22 cellular contexts compared by ENCODE assay signal in the genomic region with DNA sequence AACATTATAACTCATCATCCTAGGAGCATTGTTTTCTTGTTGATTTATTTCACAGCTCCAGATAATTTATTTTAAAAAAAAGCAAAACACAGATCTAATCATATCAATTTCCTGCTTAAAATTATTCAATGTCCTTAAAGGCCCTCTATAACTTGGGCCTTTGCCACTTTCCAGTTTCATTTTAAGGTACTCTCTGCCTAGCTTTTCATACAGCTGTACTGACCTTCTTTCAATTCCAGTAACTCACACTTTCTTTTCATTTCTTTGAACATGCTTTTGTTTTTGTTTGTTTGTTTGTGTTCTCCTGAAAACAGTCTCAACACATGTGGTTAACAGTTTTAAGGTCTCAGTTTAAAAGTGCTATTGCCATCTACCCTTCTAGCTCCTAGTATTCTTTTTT.
A peak's percentile ranks its signal among the peaks of the same experiment; 100 is the strongest.
DNase-seq lines count a peak whose midpoint lies in the region; ATAC-seq and TF ChIP-seq lines count a peak whose summit lies in the region.
"Had no signal": no experiment of that assay in that cellular context is flagged by ENCODE, and none has a peak within 500 bp of the region (broad histone marks: within the 10 kb centered on the region; RNA-seq: fewer than 3 reads in every experiment).

No MANE protein-coding gene starts in this region.

- no peak overlapping the region for H3K4me3 Mint-ChIP-seq in GM23338
- H3K4me3 Mint-ChIP-seq: CD4-positive, CD25-positive, alpha-beta regulatory T cell had no signal

- no peaks in the 10 kb centered on the region for H3K36me3 Mint-ChIP-seq in GM23338 (ENCODE audit: low read depth)
- H3K36me3 Mint-ChIP-seq: CD4-positive, CD25-positive, alpha-beta regulatory T cell had no signal

- no peaks in the 10 kb centered on the region for H3K9me3 Mint-ChIP-seq in GM23338

- H3K36me3 ChIP-seq in ACC112 (ENCODE audit: insufficient read depth, low read length) (no peaks in the 10 kb centered on the region), GM23338 (ENCODE audit: insufficient read depth) (no peaks in the 10 kb centered on the region), H7 (replicated peaks; ENCODE audit: control insufficient read depth, insufficient read depth, low read length) (no peaks in the 10 kb centered on the region)
- H3K36me3 ChIP-seq: BLaER1 had no signal

- no peak for ATAC-seq in GM23338
- ATAC-seq: K562, Panc1 had no signal

- no peak overlapping the region for H3K4me2 ChIP-seq in GM23338
- H3K4me2 ChIP-seq: BLaER1 had no signal

- H2AFZ ChIP-seq in ACC112 (ENCODE audit: low read length, unreplicated experiment) (peak overlapping the region; percentile 53), GM23338 (no peak overlapping the region)

- H3K27me3 ChIP-seq in ACC112 (ENCODE audit: insufficient read depth, low read length): no peaks in the 10 kb centered on the region
- no peaks in the 10 kb centered on the region for H3K27me3 ChIP-seq in GM23338 (ENCODE audit: insufficient read depth)
- no peaks in the 10 kb centered on the region for H3K27me3 ChIP-seq in H7 (ENCODE audit: control insufficient read depth, insufficient read depth, low read length)
- H3K27me3 ChIP-seq: BLaER1 had no signal

- H3F3A ChIP-seq in GM23338 (replicated peaks; ENCODE audit: low read depth): no peaks in the 10 kb centered on the region

- H4K20me1 ChIP-seq in GM23338 (replicated peaks; ENCODE audit: insufficient read depth): no peaks in the 10 kb centered on the region
- H4K20me1 ChIP-seq: BLaER1 had no signal

- peak overlapping the region; percentile 14 for H3K27ac Mint-ChIP-seq in GM23338
- H3K27ac Mint-ChIP-seq: CD4-positive, CD25-positive, alpha-beta regulatory T cell had no signal

- H3K27ac ChIP-seq in ACC112 (ENCODE audit: low read depth, low read length) (no peak overlapping the region), GM23338 (ENCODE audit: low read depth) (no peak overlapping the region), angular gyrus (ENCODE audit: low read depth, low read length) (peak overlapping the region; percentile 82)
- H3K27ac ChIP-seq: BLaER1, RWPE1 had no signal

- POLR2A ChIA-PET in GM10248 (lab: Yijun Ruan, JAX): no interaction called here

- no peaks in the 10 kb centered on the region for H3K4me1 ChIP-seq in ACC112 (ENCODE audit: control insufficient read depth, insufficient read depth, low read length, unreplicated experiment)
- no peaks in the 10 kb centered on the region for H3K4me1 ChIP-seq in GM23338 (ENCODE audit: insufficient read depth)
- H3K4me1 ChIP-seq: BLaER1 had no signal

- H3K9me2 ChIP-seq in GM23338 (ENCODE audit: insufficient read depth): no peaks in the 10 kb centered on the region

- CTCF ChIA-PET in GM10248 (lab: Yijun Ruan, JAX): no interaction called here

- H3K27me3 Mint-ChIP-seq in GM23338 (ENCODE audit: insufficient read depth, low read depth, poor library complexity): no peaks in the 10 kb centered on the region
- H3K27me3 Mint-ChIP-seq: CD4-positive, CD25-positive, alpha-beta regulatory T cell had no signal

- no peak for DNase-seq in GM23338 (ENCODE audit: low spot score)
- DNase-seq in midbrain (lab: John Stamatoyannopoulos, UW): peak; percentile 14
- DNase-seq in GM10248 (ENCODE audit: extremely low spot score): no peak
- DNase-seq in stimulated activated CD4-positive, alpha-beta T cell treated with anti-CD3 and anti-CD28 coated beads, Interleukin-4, amount 100 ng/mL, for 4 hours: no peak
- DNase-seq in SIG-M5 (lab: John Stamatoyannopoulos, UW): no peak
- DNase-seq in H7: no peak
- DNase-seq: 8988T; CD4-positive, CD25-positive, alpha-beta regulatory T cell; DMS53; NCI-H1105 treated with DMSO at 0.1 percent for 48 hours; NCI-H146; NCI-H1930; NCI-H2107; NCI-H524 treated with DMSO at 0.1 percent for 48 hours; NCI-H774; SHP77 had no signal

- H3K4me1 Mint-ChIP-seq in GM23338: no peaks in the 10 kb centered on the region
- H3K4me1 Mint-ChIP-seq: CD4-positive, CD25-positive, alpha-beta regulatory T cell had no signal

- H3K79me2 ChIP-seq in ACC112 (ENCODE audit: control insufficient read depth, insufficient read depth, low read length, unreplicated experiment): no peaks in the 10 kb centered on the region
- no peaks in the 10 kb centered on the region for H3K79me2 ChIP-seq in GM23338 (replicated peaks; ENCODE audit: insufficient read depth)

- H3K4me3 ChIP-seq in ACC112 (ENCODE audit: low read depth, low read length): no peak overlapping the region
- no peak overlapping the region for H3K4me3 ChIP-seq in GM23338
- H3K4me3 ChIP-seq in H7 (ENCODE audit: insufficient read depth, low read depth, low read length): no peak overlapping the region
- H3K4me3 ChIP-seq: BLaER1, K562 had no signal

- TF ChIP-seq CTCF in GM23338 (conservative IDR thresholded peaks at IDR 0.05; ENCODE audit: low read depth in 2 of 2) (no peak), GM10248 (IDR thresholded peaks at IDR 0.05; ENCODE audit: control extremely low read depth, extremely low read depth, low read depth, missing control alignments) (no peak)

TF ChIP-seq in GM23338, 12 proteins besides CTCF, POLR2A, EP300 and RAD21 (continues in another document):
- no peak for TF ChIP-seq ZNF114 (CRISPR knock-in tag; IDR thresholded peaks at IDR 0.05)
- no peak for TF ChIP-seq CREB1 (CRISPR knock-in tag; IDR thresholded peaks at IDR 0.05; ENCODE audit: low read depth)
- TF ChIP-seq STAT1 (IDR thresholded peaks at IDR 0.05; ENCODE audit: unreplicated experiment): no peak
- TF ChIP-seq, protein P1, sequence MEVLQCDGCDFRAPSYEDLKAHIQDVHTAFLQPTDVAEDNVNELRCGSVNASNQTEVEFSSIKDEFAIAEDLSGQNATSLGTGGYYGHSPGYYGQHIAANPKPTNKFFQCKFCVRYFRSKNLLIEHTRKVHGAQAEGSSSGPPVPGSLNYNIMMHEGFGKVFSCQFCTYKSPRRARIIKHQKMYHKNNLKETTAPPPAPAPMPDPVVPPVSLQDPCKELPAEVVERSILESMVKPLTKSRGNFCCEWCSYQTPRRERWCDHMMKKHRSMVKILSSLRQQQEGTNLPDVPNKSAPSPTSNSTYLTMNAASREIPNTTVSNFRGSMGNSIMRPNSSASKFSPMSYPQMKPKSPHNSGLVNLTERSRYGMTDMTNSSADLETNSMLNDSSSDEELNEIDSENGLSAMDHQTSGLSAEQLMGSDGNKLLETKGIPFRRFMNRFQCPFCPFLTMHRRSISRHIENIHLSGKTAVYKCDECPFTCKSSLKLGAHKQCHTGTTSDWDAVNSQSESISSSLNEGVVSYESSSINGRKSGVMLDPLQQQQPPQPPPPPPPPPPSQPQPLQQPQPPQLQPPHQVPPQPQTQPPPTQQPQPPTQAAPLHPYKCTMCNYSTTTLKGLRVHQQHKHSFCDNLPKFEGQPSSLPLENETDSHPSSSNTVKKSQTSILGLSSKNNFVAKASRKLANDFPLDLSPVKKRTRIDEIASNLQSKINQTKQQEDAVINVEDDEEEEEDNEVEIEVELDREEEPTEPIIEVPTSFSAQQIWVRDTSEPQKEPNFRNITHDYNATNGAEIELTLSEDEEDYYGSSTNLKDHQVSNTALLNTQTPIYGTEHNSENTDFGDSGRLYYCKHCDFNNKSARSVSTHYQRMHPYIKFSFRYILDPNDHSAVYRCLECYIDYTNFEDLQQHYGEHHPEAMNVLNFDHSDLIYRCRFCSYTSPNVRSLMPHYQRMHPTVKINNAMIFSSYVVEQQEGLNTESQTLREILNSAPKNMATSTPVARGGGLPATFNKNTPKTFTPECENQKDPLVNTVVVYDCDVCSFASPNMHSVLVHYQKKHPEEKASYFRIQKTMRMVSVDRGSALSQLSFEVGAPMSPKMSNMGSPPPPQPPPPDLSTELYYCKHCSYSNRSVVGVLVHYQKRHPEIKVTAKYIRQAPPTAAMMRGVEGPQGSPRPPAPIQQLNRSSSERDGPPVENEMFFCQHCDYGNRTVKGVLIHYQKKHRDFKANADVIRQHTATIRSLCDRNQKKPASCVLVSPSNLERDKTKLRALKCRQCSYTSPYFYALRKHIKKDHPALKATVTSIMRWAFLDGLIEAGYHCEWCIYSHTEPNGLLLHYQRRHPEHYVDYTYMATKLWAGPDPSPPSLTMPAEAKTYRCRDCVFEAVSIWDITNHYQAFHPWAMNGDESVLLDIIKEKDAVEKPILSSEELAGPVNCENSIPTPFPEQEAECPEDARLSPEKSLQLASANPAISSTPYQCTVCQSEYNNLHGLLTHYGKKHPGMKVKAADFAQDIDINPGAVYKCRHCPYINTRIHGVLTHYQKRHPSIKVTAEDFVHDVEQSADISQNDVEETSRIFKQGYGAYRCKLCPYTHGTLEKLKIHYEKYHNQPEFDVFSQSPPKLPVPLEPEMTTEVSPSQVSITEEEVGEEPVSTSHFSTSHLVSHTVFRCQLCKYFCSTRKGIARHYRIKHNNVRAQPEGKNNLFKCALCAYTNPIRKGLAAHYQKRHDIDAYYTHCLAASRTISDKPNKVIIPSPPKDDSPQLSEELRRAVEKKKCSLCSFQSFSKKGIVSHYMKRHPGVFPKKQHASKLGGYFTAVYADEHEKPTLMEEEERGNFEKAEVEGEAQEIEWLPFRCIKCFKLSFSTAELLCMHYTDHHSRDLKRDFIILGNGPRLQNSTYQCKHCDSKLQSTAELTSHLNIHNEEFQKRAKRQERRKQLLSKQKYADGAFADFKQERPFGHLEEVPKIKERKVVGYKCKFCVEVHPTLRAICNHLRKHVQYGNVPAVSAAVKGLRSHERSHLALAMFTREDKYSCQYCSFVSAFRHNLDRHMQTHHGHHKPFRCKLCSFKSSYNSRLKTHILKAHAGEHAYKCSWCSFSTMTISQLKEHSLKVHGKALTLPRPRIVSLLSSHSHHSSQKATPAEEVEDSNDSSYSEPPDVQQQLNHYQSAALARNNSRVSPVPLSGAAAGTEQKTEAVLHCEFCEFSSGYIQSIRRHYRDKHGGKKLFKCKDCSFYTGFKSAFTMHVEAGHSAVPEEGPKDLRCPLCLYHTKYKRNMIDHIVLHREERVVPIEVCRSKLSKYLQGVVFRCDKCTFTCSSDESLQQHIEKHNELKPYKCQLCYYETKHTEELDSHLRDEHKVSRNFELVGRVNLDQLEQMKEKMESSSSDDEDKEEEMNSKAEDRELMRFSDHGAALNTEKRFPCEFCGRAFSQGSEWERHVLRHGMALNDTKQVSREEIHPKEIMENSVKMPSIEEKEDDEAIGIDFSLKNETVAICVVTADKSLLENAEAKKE (CRISPR knock-in tag; IDR thresholded peaks at IDR 0.05): no peak
- TF ChIP-seq, protein P2, sequence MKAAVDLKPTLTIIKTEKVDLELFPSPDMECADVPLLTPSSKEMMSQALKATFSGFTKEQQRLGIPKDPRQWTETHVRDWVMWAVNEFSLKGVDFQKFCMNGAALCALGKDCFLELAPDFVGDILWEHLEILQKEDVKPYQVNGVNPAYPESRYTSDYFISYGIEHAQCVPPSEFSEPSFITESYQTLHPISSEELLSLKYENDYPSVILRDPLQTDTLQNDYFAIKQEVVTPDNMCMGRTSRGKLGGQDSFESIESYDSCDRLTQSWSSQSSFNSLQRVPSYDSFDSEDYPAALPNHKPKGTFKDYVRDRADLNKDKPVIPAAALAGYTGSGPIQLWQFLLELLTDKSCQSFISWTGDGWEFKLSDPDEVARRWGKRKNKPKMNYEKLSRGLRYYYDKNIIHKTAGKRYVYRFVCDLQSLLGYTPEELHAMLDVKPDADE (IDR thresholded peaks at IDR 0.05): no peak
- TF ChIP-seq EZH2phosphoT487 (IDR thresholded peaks at IDR 0.05; ENCODE audit: unreplicated experiment): no peak
- no peak for TF ChIP-seq POLR2AphosphoS5 (IDR thresholded peaks at IDR 0.05; ENCODE audit: low read depth)
